Comparison of ENCODE assay signal across 12 cellular contexts in the genomic region with DNA sequence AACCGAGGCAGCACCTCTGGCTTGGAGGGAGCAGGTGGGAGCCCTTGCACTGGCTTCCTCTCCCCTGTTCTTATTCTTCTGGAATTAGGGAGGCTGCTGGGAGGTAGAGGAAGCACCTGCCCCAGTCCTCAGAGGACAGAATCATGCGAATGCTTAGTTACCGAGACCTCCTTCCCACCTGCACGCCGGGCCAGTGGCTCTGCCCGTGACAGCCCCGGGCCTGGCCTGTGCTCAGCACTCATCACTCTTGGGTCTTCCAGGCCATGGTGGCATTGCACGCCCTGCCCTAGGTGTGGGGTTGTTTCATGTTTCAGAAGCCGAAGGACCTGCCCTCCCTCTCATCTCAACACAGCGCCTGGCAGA. TPM values are rescaled to one million over a fixed set of nuclear protein-coding genes. Genes with fewer than 3 reads are reported as not detected.
DNase-seq lines count a peak whose midpoint lies in the region; ATAC-seq and TF ChIP-seq lines count a peak whose summit lies in the region.
"Had no signal": no experiment of that assay in that cellular context is flagged by ENCODE, and none has a peak within 500 bp of the region (broad histone marks: within the 10 kb centered on the region; RNA-seq: fewer than 3 reads in every experiment).

No MANE protein-coding gene starts in this region.

- H3K4me2 ChIP-seq in KMS-11 (peak overlapping the region; percentile 76), fibroblast of lung (ENCODE audit: extremely low read depth, insufficient read depth, low read length) (no peak overlapping the region)

- H3K27ac Mint-ChIP-seq in Calu3 (ENCODE audit: unreplicated experiment) = no peak overlapping the region

- H3K9me3 ChIP-seq in left ventricle myocardium inferior (replicated peaks) = no peaks in the 10 kb centered on the region
- H3K9me3 ChIP-seq in fibroblast of lung (ENCODE audit: control insufficient read depth, insufficient read depth, low read depth, low read length) = no peaks in the 10 kb centered on the region

- H3K36me3 Mint-ChIP-seq in Calu3 (ENCODE audit: insufficient read depth, unreplicated experiment) = no peaks in the 10 kb centered on the region
- H3K36me3 Mint-ChIP-seq: CD14-positive monocyte had no signal

- intact Hi-C loops in left ventricle myocardium inferior (cut with micrococcal nuclease) = no loop called here
- intact Hi-C loops in left ventricle myocardium superior (cut with micrococcal nuclease) = no loop called here
- intact Hi-C loops in Calu3 (cut with micrococcal nuclease; ENCODE audit: unreplicated experiment) = no loop called here

- peak overlapping the region; percentile 63 for H3K9ac ChIP-seq in KMS-11
- H3K9ac ChIP-seq in fibroblast of lung (ENCODE audit: insufficient read depth, low read length) = peak overlapping the region; percentile 40

- CTCF ChIA-PET in Calu3 (lab: Charles Lee) = no interaction called here

- H3K4me1 ChIP-seq in left ventricle myocardium inferior = peaks cover 20% of the 10 kb centered on the region
- peaks cover 52% of the 10 kb centered on the region for H3K4me1 ChIP-seq in KMS-11 (ENCODE audit: low read depth, poor library complexity, severe bottlenecking)
- peaks cover 22% of the 10 kb centered on the region for H3K4me1 ChIP-seq in fibroblast of lung (ENCODE audit: control insufficient read depth, extremely low read depth, insufficient read depth, low read length)

- H3K27me3 Mint-ChIP-seq in Calu3 (ENCODE audit: unreplicated experiment) = peaks cover 92% of the 10 kb centered on the region

- H3K4me3 Mint-ChIP-seq in Calu3 (ENCODE audit: low read depth, unreplicated experiment) = no peak overlapping the region

- peaks cover 12% of the 10 kb centered on the region for H3K4me1 Mint-ChIP-seq in Calu3 (ENCODE audit: low read depth, unreplicated experiment)

- H3K27me3 ChIP-seq in left ventricle myocardium inferior (ENCODE audit: low read depth) = peaks cover 61% of the 10 kb centered on the region
- H3K27me3 ChIP-seq in KMS-11 (ENCODE audit: insufficient read depth, low read depth) = no peaks in the 10 kb centered on the region; the same call in 1 of the 2 replicates
- H3K27me3 ChIP-seq in fibroblast of lung (ENCODE audit: control insufficient read depth, insufficient read depth, low read length) = peaks cover 4% of the 10 kb centered on the region

- no peaks in the 10 kb centered on the region for H4K20me1 ChIP-seq in KMS-11 (ENCODE audit: insufficient read depth)
- no peaks in the 10 kb centered on the region for H4K20me1 ChIP-seq in fibroblast of lung (ENCODE audit: control insufficient read depth, extremely low read depth, insufficient read depth, low read length)

- DNase-seq in left ventricle myocardium inferior (no peak), left ventricle myocardium superior (no peak), fibroblast of lung (ENCODE audit: low read depth in 2 of 2) (no peak), Calu3 (no peak), NCI-H1092 (lab: John Stamatoyannopoulos, UW) (no peak), AG08395 (ENCODE audit: low spot score) (no peak)
- DNase-seq: activated gamma-delta T cell, hypothalamus, NCI-H146 had no signal

- H3K4me3 ChIP-seq in left ventricle myocardium inferior (no peak overlapping the region), KMS-11 (IDR thresholded peaks at IDR 0.05; ENCODE audit: insufficient read depth, low read depth, low read length) (no peak overlapping the region), fibroblast of lung (replicated peaks in 1 of 4; ENCODE audit: control extremely low read depth in 1 of 4, insufficient read depth in 1 of 4, low read depth in 3 of 4, low read length in 4 of 4) (no peak overlapping the region)

- ATAC-seq in left ventricle myocardium superior (no peak), HG03460 (IDR thresholded peaks at IDR 0.05; ENCODE audit: unreplicated experiment) (no peak)

- H2AFZ ChIP-seq in KMS-11 (ENCODE audit: low read depth) = peak overlapping the region; percentile 16; the same call in 1 of the 2 replicates
- H2AFZ ChIP-seq in fibroblast of lung (ENCODE audit: low read length) = no peak overlapping the region

- TF ChIP-seq CTCF in left ventricle myocardium inferior (IDR thresholded peaks at IDR 0.05; ENCODE audit: borderline replicate concordance) = no peak
- TF ChIP-seq CTCF in KMS-11 (conservative IDR thresholded peaks at IDR 0.05; ENCODE audit: low read depth, low read length) = no peak
- no peak for TF ChIP-seq CTCF in fibroblast of lung (conservative IDR thresholded peaks at IDR 0.05 in 1 of 2, IDR thresholded peaks at IDR 0.05 in 1 of 2; ENCODE audit: low read depth in 1 of 2, low read length in 2 of 2)
- TF ChIP-seq CTCF in Calu3 (IDR thresholded peaks at IDR 0.05; ENCODE audit: unreplicated experiment) = no peak

- H3K79me2 ChIP-seq in KMS-11 (ENCODE audit: insufficient read depth, low read depth) = no peaks in the 10 kb centered on the region; the same call in 1 of the 2 replicates
- no peaks in the 10 kb centered on the region for H3K79me2 ChIP-seq in fibroblast of lung (ENCODE audit: control insufficient read depth, insufficient read depth, low read length)

- H3K9me3 Mint-ChIP-seq in Calu3 (ENCODE audit: low read depth, unreplicated experiment) = no peaks in the 10 kb centered on the region
- H3K9me3 Mint-ChIP-seq: CD14-positive monocyte had no signal

- peak overlapping the region; percentile 59 for H3K27ac ChIP-seq in left ventricle myocardium inferior (replicated peaks)
- H3K27ac ChIP-seq in KMS-11 = peak overlapping the region; percentile 91
- H3K27ac ChIP-seq in fibroblast of lung (ENCODE audit: insufficient read depth, low read length) = peak overlapping the region; percentile 73

- no TSS peak for BruUV-seq in Calu3 (replicated peaks; lab: Mats Ljungman, UMichigan)

- H3K36me3 ChIP-seq in left ventricle myocardium inferior (no peaks in the 10 kb centered on the region), KMS-11 (ENCODE audit: insufficient read depth) (no peaks in the 10 kb centered on the region), fibroblast of lung (ENCODE audit: control insufficient read depth, insufficient read depth, low read length) (no peaks in the 10 kb centered on the region)

RNA-seq across cellular contexts. Expression of a gene that starts 45.3 kb away (rescaled TPM):
- total RNA-seq in left ventricle myocardium inferior (3.7 TPM), left ventricle myocardium superior (3.4 TPM), fibroblast of lung (under 0.01 and 0.26 TPM in 2 replicates), Calu3 (2022) (0.47 and 0.93 TPM in 2 replicates)
- 0.29 TPM in 1 of 2 replicates, not detected in the other for polyA plus RNA-seq in fibroblast of lung
- 1.4 TPM in 1 of 2 replicates, not detected in the other for polyA plus RNA-seq in fibroblast of lung (2012)
- 0.19 TPM in 1 of 2 replicates, not detected in the other for polyA minus RNA-seq in fibroblast of lung (ENCODE audit: low replicate concordance)
- polyA plus RNA-seq: CD14-positive monocyte had no signal
